9 cellular contexts compared by ENCODE assay signal in the genomic region with DNA sequence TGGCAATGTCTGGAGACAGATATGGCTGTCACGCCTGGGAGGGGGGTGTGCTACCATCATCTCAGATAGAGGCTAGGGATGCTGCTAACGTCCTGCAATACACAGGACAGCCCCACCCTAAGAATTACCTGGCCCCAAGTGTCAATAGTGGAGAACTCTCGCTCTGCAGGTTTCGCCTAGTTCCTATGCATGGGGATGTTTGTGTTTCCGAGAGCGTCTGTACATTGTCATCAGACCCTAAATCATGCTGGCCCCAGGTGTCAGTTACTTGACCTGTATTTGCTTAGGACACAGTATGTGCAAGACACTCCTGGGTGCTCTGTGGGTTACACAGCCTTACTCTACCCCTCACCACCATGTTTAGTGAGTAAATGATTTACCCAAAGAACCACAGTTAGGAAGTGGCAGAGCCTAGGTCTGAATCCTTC.
DNase-seq lines count a peak whose midpoint lies in the region; ATAC-seq and TF ChIP-seq lines count a peak whose summit lies in the region.
"Had no signal": no experiment of that assay in that cellular context is flagged by ENCODE, and none has a peak within 500 bp of the region (broad histone marks: within the 10 kb centered on the region; RNA-seq: fewer than 3 reads in every experiment).

No MANE protein-coding gene starts in this region.

- peak overlapping the region; percentile 25 to 57 (median 30); a peak in 5 of 7 replicates for H3K27ac Mint-ChIP-seq in H9
- H3K27ac Mint-ChIP-seq in activated CD4-positive, alpha-beta memory T cell treated with anti-CD3 and anti-CD28 coated beads, Interleukin-2, amount 10 ng/mL, durations not matched to agents 7 days and 5 days: no peak overlapping the region

- no peak overlapping the region for H3K4me2 ChIP-seq in H9 (ENCODE audit: insufficient read depth, insufficient read length, low read length)
- no peak overlapping the region for H3K4me2 ChIP-seq in MM.1S (ENCODE audit: low read depth, low read length)

- H3T11ph ChIP-seq in H9 (ENCODE audit: low read length): no peak overlapping the region

- H3F3A ChIP-seq in MM.1S (ENCODE audit: insufficient read depth, low read length): no peaks in the 10 kb centered on the region

- H2BK12ac ChIP-seq in H9 (ENCODE audit: insufficient read length, low read depth, low read length): no peak overlapping the region

- peaks cover 46 to 51% of the 10 kb centered on the region in 2 experiments for H3K4me1 Mint-ChIP-seq in H9
- H3K4me1 Mint-ChIP-seq in activated CD4-positive, alpha-beta memory T cell treated with anti-CD3 and anti-CD28 coated beads, Interleukin-2, amount 10 ng/mL, durations not matched to agents 7 days and 5 days: peaks cover 12% of the 10 kb centered on the region

- peak; percentile 54 for ATAC-seq in GM18520 (IDR thresholded peaks at IDR 0.05; ENCODE audit: unreplicated experiment)
- no peak for ATAC-seq in left lung
- ATAC-seq: natural killer cell had no signal

- no peaks in the 10 kb centered on the region for H3K36me3 ChIP-seq in MM.1S (replicated peaks; ENCODE audit: insufficient read depth, low read length)
- no peaks in the 10 kb centered on the region for H3K36me3 ChIP-seq in left lung

- H3K79me1 ChIP-seq in H9 (ENCODE audit: insufficient read depth, low read depth, low read length, poor library complexity, severe bottlenecking): peaks cover 4% of the 10 kb centered on the region

- no peaks in the 10 kb centered on the region for H3K9me3 ChIP-seq in H9 (ENCODE audit: control insufficient read depth, low read depth, low read length)
- no peaks in the 10 kb centered on the region for H3K9me3 ChIP-seq in MM.1S (replicated peaks; ENCODE audit: insufficient read depth, low read length)
- H3K9me3 ChIP-seq in left lung: no peaks in the 10 kb centered on the region

- no peak overlapping the region for H2AK5ac ChIP-seq in H9 (ENCODE audit: insufficient read length, low read length)

- no peak overlapping the region for H2BK15ac ChIP-seq in H9 (ENCODE audit: low read depth, low read length)

- H3K27ac ChIP-seq in H9 (ENCODE audit: insufficient read length, low read depth, low read length) (no peak overlapping the region), MM.1S (ENCODE audit: low read length) (no peak overlapping the region), left lung (no peak overlapping the region)

- H2BK5ac ChIP-seq in H9 (ENCODE audit: insufficient read length, low read length): no peak overlapping the region

- no peak overlapping the region for H4K8ac ChIP-seq in H9 (replicated peaks; ENCODE audit: insufficient read length, low read depth, low read length)

- no peak overlapping the region for H2BK20ac ChIP-seq in H9 (ENCODE audit: low read depth, low read length, poor library complexity, severe bottlenecking)

- intact Hi-C loops in left lung (cut with DNase I): no loop called here

- H3K18ac ChIP-seq in H9 (ENCODE audit: insufficient read length, low read depth, low read length): no peak overlapping the region

- H4K20me1 ChIP-seq in H9 (ENCODE audit: control insufficient read depth, insufficient read depth, insufficient read length) (no peaks in the 10 kb centered on the region), MM.1S (ENCODE audit: insufficient read depth, low read length) (peaks cover 63% of the 10 kb centered on the region)

- H3K4me3 ChIP-seq in MM.1S (ENCODE audit: low read length): no peak overlapping the region
- H3K4me3 ChIP-seq in left lung: no peak overlapping the region

- H3K79me2 ChIP-seq in H9 (ENCODE audit: insufficient read depth, low read length) (peaks cover 14% of the 10 kb centered on the region; the same call in 1 of the 2 replicates), MM.1S (ENCODE audit: low read length) (peaks cover 100% of the 10 kb centered on the region)

- H3K36me3 Mint-ChIP-seq in H9 (ENCODE audit: insufficient read depth in 1 of 3, low read depth in 3 of 3): no peaks in the 10 kb centered on the region
- H3K36me3 Mint-ChIP-seq in activated CD4-positive, alpha-beta memory T cell treated with anti-CD3 and anti-CD28 coated beads, Interleukin-2, amount 10 ng/mL, durations not matched to agents 7 days and 5 days (ENCODE audit: low read depth): peaks cover 2% of the 10 kb centered on the region
- H3K36me3 Mint-ChIP-seq: natural killer cell had no signal

- H3K27me3 ChIP-seq in H9 (ENCODE audit: insufficient read depth, low read length) (no peaks in the 10 kb centered on the region), MM.1S (replicated peaks; ENCODE audit: insufficient read depth, low read length) (no peaks in the 10 kb centered on the region), left lung (no peaks in the 10 kb centered on the region)

- H3K9ac ChIP-seq in H9 (ENCODE audit: extremely low read depth, insufficient read length, low read length) (no peak overlapping the region), MM.1S (ENCODE audit: low read length) (no peak overlapping the region)

- no peaks in the 10 kb centered on the region for H3K9me3 Mint-ChIP-seq in H9
- H3K9me3 Mint-ChIP-seq in activated CD4-positive, alpha-beta memory T cell treated with anti-CD3 and anti-CD28 coated beads, Interleukin-2, amount 10 ng/mL, durations not matched to agents 7 days and 5 days: no peaks in the 10 kb centered on the region
- H3K9me3 Mint-ChIP-seq: natural killer cell had no signal

- H2AFZ ChIP-seq in H9 (ENCODE audit: low read length) (no peak overlapping the region), MM.1S (ENCODE audit: low read length) (no peak overlapping the region)

- H3K23me2 ChIP-seq in H9 (ENCODE audit: insufficient read length, low read depth, low read length, poor library complexity, severe bottlenecking): no peaks in the 10 kb centered on the region

- H3K4ac ChIP-seq in H9 (ENCODE audit: low read depth, low read length): no peak overlapping the region

- DNase-seq in H9: no peak
- DNase-seq in HuH-7 (ENCODE audit: low spot score): peak; percentile 46
- peak; percentile 87 for DNase-seq in renal cortical epithelial cell (ENCODE audit: low read depth)
- DNase-seq in MM.1S: no peak
- DNase-seq in T-helper 9 cell: no peak
- DNase-seq in activated CD4-positive, alpha-beta memory T cell treated with anti-CD3 and anti-CD28 coated beads, Interleukin-2, amount 10 ng/mL, durations not matched to agents 7 days and 5 days: no peak
- no peak for DNase-seq in left lung
- DNase-seq: natural killer cell had no signal

- no CpG with 5 or more reads among the region's 6 CpGs for WGBS in H9 (ENCODE audit: extremely low coverage, insufficient read length, low lambda C conversion rate)

- POLR2A ChIA-PET in activated CD4-positive, alpha-beta memory T cell treated with anti-CD3 and anti-CD28 coated beads, Interleukin-2, amount 10 ng/mL, durations not matched to agents 7 days and 5 days (lab: Charles Lee): no interaction called here

- H4K91ac ChIP-seq in H9 (ENCODE audit: insufficient read length, low read depth, low read length): no peak overlapping the region

- H3K23ac ChIP-seq in H9 (ENCODE audit: insufficient read length, low read depth, low read length): no peak overlapping the region

- peaks cover 5% of the 10 kb centered on the region; the same call in 1 of the 2 replicates for H3K4me1 ChIP-seq in H9 (ENCODE audit: insufficient read depth, low read length)
- H3K4me1 ChIP-seq in MM.1S (ENCODE audit: low read length): 0 out of 2 replicates have a peak, but pooled peaks cover 9% of the 10 kb centered on the region
- peaks cover 29 to 84% of the 10 kb centered on the region in 2 donors for H3K4me1 ChIP-seq in left lung

- no peak for TF ChIP-seq CTCF in H9 (conservative IDR thresholded peaks at IDR 0.05)
- TF ChIP-seq CTCF in MM.1S (IDR thresholded peaks at IDR 0.05; ENCODE audit: low read length): no peak
- TF ChIP-seq CTCF in left lung (IDR thresholded peaks at IDR 0.05): no peak

- no peak overlapping the region for H3K4me3 Mint-ChIP-seq in H9
- H3K4me3 Mint-ChIP-seq in activated CD4-positive, alpha-beta memory T cell treated with anti-CD3 and anti-CD28 coated beads, Interleukin-2, amount 10 ng/mL, durations not matched to agents 7 days and 5 days: no peak overlapping the region
- H3K4me3 Mint-ChIP-seq: natural killer cell had no signal

- H2BK120ac ChIP-seq in H9 (ENCODE audit: low read depth, low read length, poor library complexity, severe bottlenecking): no peak overlapping the region

- no peak overlapping the region for H4K5ac ChIP-seq in H9 (ENCODE audit: insufficient read length, low read depth, low read length)

- CTCF ChIA-PET in activated CD4-positive, alpha-beta memory T cell treated with anti-CD3 and anti-CD28 coated beads, Interleukin-2, amount 10 ng/mL, durations not matched to agents 7 days and 5 days (lab: Charles Lee): no interaction called here

- H3K56ac ChIP-seq in H9 (ENCODE audit: insufficient read length, low read depth, low read length): no peak overlapping the region

- H3K9me2 ChIP-seq in MM.1S (replicated peaks; ENCODE audit: insufficient read depth, low read length): no peaks in the 10 kb centered on the region

- no peaks in the 10 kb centered on the region for H3K27me3 Mint-ChIP-seq in H9 (ENCODE audit: low read depth)
- no peaks in the 10 kb centered on the region for H3K27me3 Mint-ChIP-seq in activated CD4-positive, alpha-beta memory T cell treated with anti-CD3 and anti-CD28 coated beads, Interleukin-2, amount 10 ng/mL, durations not matched to agents 7 days and 5 days

- no peak overlapping the region for H3K14ac ChIP-seq in H9 (ENCODE audit: insufficient read depth, low read length)

Comparison
In these comparisons a context has a peak if more than half of its experiments do, and no peak if none do; other contexts are left out.
1. DNase-seq: peak in HuH-7 (single experiment) and renal cortical epithelial cell (single experiment); none in H9 (single experiment), MM.1S (single experiment), T-helper 9 cell (single experiment), activated CD4-positive, alpha-beta memory T cell treated with anti-CD3 and anti-CD28 coated beads, Interleukin-2, amount 10 ng/mL, durations not matched to agents 7 days and 5 days (single experiment) and left lung (0 of 2).